In the genomic region with DNA sequence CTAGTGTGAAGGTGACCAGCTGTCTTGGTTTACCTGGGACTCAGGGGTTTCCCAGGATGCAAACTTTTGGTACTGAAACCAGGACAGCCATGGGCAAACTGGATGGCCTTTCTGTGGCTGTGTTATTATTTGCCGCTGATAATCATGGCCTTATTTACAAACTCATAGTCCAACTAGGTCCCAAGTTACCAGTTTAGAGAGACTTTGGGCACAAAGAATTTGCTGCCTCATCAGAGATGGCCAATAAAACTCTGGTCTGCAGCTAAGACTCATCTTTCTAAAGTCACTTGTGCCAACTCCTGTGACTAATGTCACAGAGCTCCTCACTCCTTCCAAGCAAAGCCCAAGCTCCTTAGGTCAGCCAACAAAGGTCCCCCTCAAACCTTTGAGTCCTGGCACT, we compare ENCODE assay signal across 23 cellular contexts. TPM values are rescaled to one million over a fixed set of nuclear protein-coding genes. Genes with fewer than 3 reads are reported as not detected.
DNase-seq lines count a peak whose midpoint lies in the region; ATAC-seq, FAIRE-seq and TF ChIP-seq lines count a peak whose summit lies in the region.
"Had no signal": no experiment of that assay in that cellular context is flagged by ENCODE, and none has a peak within 500 bp of the region (broad histone marks: within the 10 kb centered on the region; RNA-seq: fewer than 3 reads in every experiment).

No MANE protein-coding gene starts in this region.

- TF ChIP-seq POLR2A in HepG2 (IDR thresholded peaks at IDR 0.05; ENCODE audit: insufficient read depth in 1 of 2, low read depth in 2 of 2, low read length in 2 of 2): no peak

- POLR2A ChIA-PET in HepG2 (lab: Yijun Ruan, JAX): no interaction called here

- CTCF ChIA-PET in HepG2 (lab: Yijun Ruan, JAX; ENCODE audit: low intra/inter-chr PET ratio, low total read pairs): no interaction called here

- no peak for FAIRE-seq in HepG2 (lab: Jason Lieb, UNC)
- FAIRE-seq: HTR-8/SVneo had no signal

- intact Hi-C loops in HepG2 (cut with micrococcal nuclease; ENCODE audit: unreplicated experiment): no loop called here

- no TSS peak for BruUV-seq in HepG2 (replicated peaks; lab: Mats Ljungman, UMichigan)

- H3K4me3 ChIP-seq in HepG2 (replicated peaks in 1 of 3; ENCODE audit: insufficient read depth in 1 of 3, low read depth in 2 of 3, low read length in 3 of 3) (no peak overlapping the region), smooth muscle cell (no peak overlapping the region)
- H3K4me3 ChIP-seq: BLaER1 treated with 17β-estradiol and CSF1 and Interleukin-3, amounts not matched to agents 10 nM and 100 nM; HAP-1; Peyer's patch; SJCRH30 had no signal

- H3F3A ChIP-seq in smooth muscle cell (ENCODE audit: low read depth): no peaks in the 10 kb centered on the region

- peak overlapping the region; percentile 36; the same call in 1 of the 2 replicates for H3K4me2 ChIP-seq in HepG2 (ENCODE audit: low read depth, low read length)
- H3K4me2 ChIP-seq in smooth muscle cell: peak overlapping the region; percentile 25
- H3K4me2 ChIP-seq: BLaER1 treated with 17β-estradiol and CSF1 and Interleukin-3, amounts not matched to agents 10 nM and 100 nM; KMS-11 had no signal

- TF ChIP-seq RAD21 in HepG2 (CRISPR knock-in tag; IDR thresholded peaks at IDR 0.05): no peak

- H3K36me3 ChIP-seq in HepG2 (replicated peaks in 1 of 2; ENCODE audit: control insufficient read depth in 1 of 2, insufficient read depth in 2 of 2, low read length in 2 of 2) (no peaks in the 10 kb centered on the region), smooth muscle cell (ENCODE audit: low read depth) (no peaks in the 10 kb centered on the region)
- H3K36me3 ChIP-seq: BLaER1 treated with 17β-estradiol and CSF1 and Interleukin-3, amounts not matched to agents 10 nM and 100 nM; HAP-1; Peyer's patch; SJCRH30 had no signal

- DNase-seq in EH (ENCODE audit: low read depth) (peak; percentile 29), M059J (ENCODE audit: low read depth) (peak; percentile 63), HepG2 (ENCODE audit: low spot score) (peak; percentile 3), smooth muscle cell (lab: John Stamatoyannopoulos, UW; ENCODE audit: unreplicated experiment) (no peak)
- no peak for DNase-seq in activated effector memory CD4-positive, alpha-beta T cell treated with anti-CD3 and anti-CD28 coated beads, Interleukin-2, amount 50 U/mL, for 16 hours
- DNase-seq: CD4-positive, alpha-beta memory T cell; DMS153; GF-D8; MV-4-11; NCI-H1694; NCI-H2081; NCI-H2171; NCI-H345; NCI-H524; NCI-H82; Peyer's patch; SJCRH30 had no signal

- no peak overlapping the region for H3K9ac ChIP-seq in HepG2 (ENCODE audit: insufficient read depth, low read depth, low read length)
- no peak overlapping the region for H3K9ac ChIP-seq in smooth muscle cell (ENCODE audit: low read depth)
- H3K9ac ChIP-seq: BLaER1 treated with 17β-estradiol and CSF1 and Interleukin-3, amounts not matched to agents 10 nM and 100 nM; KMS-11 had no signal

- H2AFZ ChIP-seq in HepG2 (ENCODE audit: low read length) (no peak overlapping the region), smooth muscle cell (ENCODE audit: low read depth) (no peak overlapping the region)

- H3K79me2 ChIP-seq in HepG2 (ENCODE audit: insufficient read depth, low read length): no peaks in the 10 kb centered on the region
- no peaks in the 10 kb centered on the region for H3K79me2 ChIP-seq in smooth muscle cell (ENCODE audit: low read depth)

- H3K27me3 ChIP-seq in HepG2 (ENCODE audit: control insufficient read depth in 1 of 2, insufficient read depth in 2 of 2, low read length in 2 of 2): no peaks in the 10 kb centered on the region
- no peaks in the 10 kb centered on the region for H3K27me3 ChIP-seq in smooth muscle cell (ENCODE audit: low read depth)
- H3K27me3 ChIP-seq: BLaER1 treated with 17β-estradiol and CSF1 and Interleukin-3, amounts not matched to agents 10 nM and 100 nM; Peyer's patch; SJCRH30 had no signal

- TF ChIP-seq EP300 in HepG2 (IDR thresholded peaks at IDR 0.05; ENCODE audit: low read depth in 2 of 2, low read length in 2 of 2) (no peak), HepG2 (CRISPR knock-in tag; IDR thresholded peaks at IDR 0.05; ENCODE audit: borderline replicate concordance) (no peak)

- no peak for TF ChIP-seq CTCF in HepG2 (CRISPR knock-in tag; IDR thresholded peaks at IDR 0.05)
- no peak for TF ChIP-seq CTCF in smooth muscle cell (IDR thresholded peaks at IDR 0.05; ENCODE audit: borderline replicate concordance, insufficient read depth, poor library complexity, severe bottlenecking)

- 0% methylated on average over 1 of the region's 1 CpG for WGBS in HepG2 (ENCODE audit: low lambda C conversion rate)
- WGBS in smooth muscle cell (ENCODE audit: low lambda C conversion rate): 92% methylated on average over 1 of the region's 1 CpG

- ATAC-seq in HepG2: peak; percentile 84
- no peak for ATAC-seq in GM21360 (IDR thresholded peaks at IDR 0.05; ENCODE audit: unreplicated experiment)
- no peak for ATAC-seq in HG03045 (IDR thresholded peaks at IDR 0.05; ENCODE audit: unreplicated experiment)

- in situ Hi-C loops in HepG2 (cut with HindIII; ENCODE audit: extremely low pct_ligation_motif_present, low pct_unique_long_range_greater_than_20kb): no loop called here

- H4K20me1 ChIP-seq in HepG2 (ENCODE audit: insufficient read depth, low read length) (no peaks in the 10 kb centered on the region), smooth muscle cell (ENCODE audit: low read depth) (no peaks in the 10 kb centered on the region)
- H4K20me1 ChIP-seq: BLaER1 treated with 17β-estradiol and CSF1 and Interleukin-3, amounts not matched to agents 10 nM and 100 nM had no signal

- H3K9me3 ChIP-seq in HepG2 (ENCODE audit: low read length) (no peaks in the 10 kb centered on the region), smooth muscle cell (replicated peaks; ENCODE audit: low read depth) (no peaks in the 10 kb centered on the region)
- H3K9me3 ChIP-seq: BLaER1 treated with 17β-estradiol and CSF1 and Interleukin-3, amounts not matched to agents 10 nM and 100 nM; HAP-1; Peyer's patch; SJCRH30 had no signal

- H3K27ac ChIP-seq in HepG2 (ENCODE audit: extremely low read length, insufficient read depth, low read length) (no peak overlapping the region), smooth muscle cell (ENCODE audit: low read depth) (no peak overlapping the region)
- H3K27ac ChIP-seq: BLaER1 treated with 17β-estradiol and CSF1 and Interleukin-3, amounts not matched to agents 10 nM and 100 nM; KMS-11; Peyer's patch; SJCRH30 had no signal

- H3K4me1 ChIP-seq in HepG2 (ENCODE audit: insufficient read depth, low read length): peaks cover 18% of the 10 kb centered on the region
- no peaks in the 10 kb centered on the region for H3K4me1 ChIP-seq in smooth muscle cell (ENCODE audit: low read depth)
- H3K4me1 ChIP-seq: BLaER1 treated with 17β-estradiol and CSF1 and Interleukin-3, amounts not matched to agents 10 nM and 100 nM; Peyer's patch; SJCRH30 had no signal

RNA-seq across cellular contexts. Expression of a gene that starts 47.5 kb away (rescaled TPM):
- 6.7 and 9.1 TPM in 2 replicates for total RNA-seq in M059J (2014; rRNA removed; shearing (Covaris generic))
- total RNA-seq in HepG2 (2016; rRNA removed; fragmentation: Illumina TruSeq; extraction: Trizol) (9.0 and 15.5 TPM in 2 replicates), smooth muscle cell (5.4 and 6.2 TPM in 2 replicates)
- 1.6 and 1.7 TPM in 2 replicates for total RNA-seq in HepG2 (2016; cell fraction: cytosol; rRNA removed; fragmentation: Illumina TruSeq; extraction: Trizol; ENCODE audit: low read depth)
- total RNA-seq in HepG2 (2016; cell fraction: insoluble cytoplasmic fraction; rRNA removed; fragmentation: Illumina TruSeq; extraction: Trizol): 7.5 and 14.7 TPM in 2 replicates
- total RNA-seq in HepG2 (2016; cell fraction: membrane; rRNA removed; fragmentation: Illumina TruSeq; extraction: Trizol): 5.4 and 5.8 TPM in 2 replicates
- 19.8 and 23.6 TPM in 2 replicates for total RNA-seq in HepG2 (2016; cell fraction: nucleus; rRNA removed; fragmentation: Illumina TruSeq; extraction: Trizol)
- polyA plus RNA-seq in HepG2 (2011; rRNA removed) (12.1 and 13.1 TPM in 2 replicates), smooth muscle cell (2.6 and 2.7 TPM in 2 replicates)
- polyA plus RNA-seq in HepG2 (2011; cell fraction: cytosol; rRNA removed): 7.2 and 9.6 TPM in 2 replicates
- 7.8 and 9.0 TPM in 2 replicates for polyA plus RNA-seq in HepG2 (2011; cell fraction: nucleus; rRNA removed)
- polyA plus RNA-seq in HepG2 (2012): 10.5 and 13.4 TPM in 2 replicates
- 0.84 and 0.86 TPM in 2 replicates for polyA plus RNA-seq in HepG2 (2016; cell fraction: cytosol; fragmentation: Illumina TruSeq; extraction: Trizol; ENCODE audit: low read depth)
- 7.6 and 8.5 TPM in 2 replicates for polyA plus RNA-seq in HepG2 (2016; cell fraction: insoluble cytoplasmic fraction; fragmentation: Illumina TruSeq; extraction: Trizol; ENCODE audit: low read depth)
- 2.5 and 2.6 TPM in 2 replicates for polyA plus RNA-seq in HepG2 (2016; cell fraction: membrane; fragmentation: Illumina TruSeq; extraction: Trizol; ENCODE audit: low read depth)
- 21.1 and 22.3 TPM in 2 replicates for polyA plus RNA-seq in HepG2 (2016; cell fraction: nucleus; fragmentation: Illumina TruSeq; extraction: Trizol; ENCODE audit: insufficient read depth, low read depth)
- 9.2 and 31.7 TPM in 2 replicates for polyA minus RNA-seq in HepG2 (2011; rRNA and poly(A)+ RNA removed; ENCODE audit: low replicate concordance)
- 11.3 and 12.7 TPM in 2 replicates for polyA minus RNA-seq in HepG2 (2011; cell fraction: cytosol; rRNA and poly(A)+ RNA removed)
- 16.4 and 17.3 TPM in 2 replicates for polyA minus RNA-seq in HepG2 (2011; cell fraction: nucleus; rRNA and poly(A)+ RNA removed)

RNA-seq across cellular contexts. Expression of a gene that starts 51.7 kb away (rescaled TPM):
- 0.69 TPM in 1 of 2 replicates, not detected in the other for total RNA-seq in M059J (2014; rRNA removed; shearing (Covaris generic))
- total RNA-seq in HepG2 (2016; rRNA removed; fragmentation: Illumina TruSeq; extraction: Trizol) (0.95 and 1.9 TPM in 2 replicates), smooth muscle cell (0.67 and 0.81 TPM in 2 replicates)
- total RNA-seq in HepG2 (2016; cell fraction: cytosol; rRNA removed; fragmentation: Illumina TruSeq; extraction: Trizol; ENCODE audit: low read depth): 2.9 and 3.9 TPM in 2 replicates
- 0.40 and 1.9 TPM in 2 replicates for total RNA-seq in HepG2 (2016; cell fraction: insoluble cytoplasmic fraction; rRNA removed; fragmentation: Illumina TruSeq; extraction: Trizol)
- 1.9 and 2.8 TPM in 2 replicates for total RNA-seq in HepG2 (2016; cell fraction: membrane; rRNA removed; fragmentation: Illumina TruSeq; extraction: Trizol)
- 3.1 and 4.5 TPM in 2 replicates for total RNA-seq in HepG2 (2016; cell fraction: nucleus; rRNA removed; fragmentation: Illumina TruSeq; extraction: Trizol)
- polyA plus RNA-seq in HepG2 (2011; rRNA removed) (0.73 and 1.1 TPM in 2 replicates), smooth muscle cell (0.57 and 0.80 TPM in 2 replicates)
- polyA plus RNA-seq in HepG2 (2011; cell fraction: cytosol; rRNA removed): 0.30 and 0.41 TPM in 2 replicates
- 2.7 and 2.9 TPM in 2 replicates for polyA plus RNA-seq in HepG2 (2011; cell fraction: nucleus; rRNA removed)
- polyA plus RNA-seq in HepG2 (2012): 0.80 and 0.83 TPM in 2 replicates
- polyA plus RNA-seq in HepG2 (2016; cell fraction: cytosol; fragmentation: Illumina TruSeq; extraction: Trizol; ENCODE audit: low read depth): 0.42 and 0.46 TPM in 2 replicates
- polyA plus RNA-seq in HepG2 (2016; cell fraction: insoluble cytoplasmic fraction; fragmentation: Illumina TruSeq; extraction: Trizol; ENCODE audit: low read depth): 0.25 and 0.74 TPM in 2 replicates
- polyA plus RNA-seq in HepG2 (2016; cell fraction: membrane; fragmentation: Illumina TruSeq; extraction: Trizol; ENCODE audit: low read depth): 0.38 and 0.41 TPM in 2 replicates
- 4.3 and 6.9 TPM in 2 replicates for polyA plus RNA-seq in HepG2 (2016; cell fraction: nucleus; fragmentation: Illumina TruSeq; extraction: Trizol; ENCODE audit: insufficient read depth, low read depth)
- polyA minus RNA-seq in HepG2 (2011; rRNA and poly(A)+ RNA removed; ENCODE audit: low replicate concordance): 1.2 TPM in 1 of 2 replicates, not detected in the other
- polyA minus RNA-seq in HepG2 (2011; cell fraction: cytosol; rRNA and poly(A)+ RNA removed): 0.35 TPM in 1 of 2 replicates, not detected in the other
- polyA minus RNA-seq in HepG2 (2011; cell fraction: nucleus; rRNA and poly(A)+ RNA removed): 7.2 and 8.8 TPM in 2 replicates
- total RNA-seq: SJCRH30 had no signal
- polyA plus RNA-seq: CD4-positive, alpha-beta memory T cell had no signal

Comparison
In these comparisons a context has a peak if more than half of its experiments do, and no peak if none do; other contexts are left out.
1. DNase-seq: peak in EH (single experiment), M059J (single experiment) and HepG2 (single experiment); none in smooth muscle cell (single experiment) and activated effector memory CD4-positive, alpha-beta T cell treated with anti-CD3 and anti-CD28 coated beads, Interleukin-2, amount 50 U/mL, for 16 hours (single experiment).